In the genomic region with DNA sequence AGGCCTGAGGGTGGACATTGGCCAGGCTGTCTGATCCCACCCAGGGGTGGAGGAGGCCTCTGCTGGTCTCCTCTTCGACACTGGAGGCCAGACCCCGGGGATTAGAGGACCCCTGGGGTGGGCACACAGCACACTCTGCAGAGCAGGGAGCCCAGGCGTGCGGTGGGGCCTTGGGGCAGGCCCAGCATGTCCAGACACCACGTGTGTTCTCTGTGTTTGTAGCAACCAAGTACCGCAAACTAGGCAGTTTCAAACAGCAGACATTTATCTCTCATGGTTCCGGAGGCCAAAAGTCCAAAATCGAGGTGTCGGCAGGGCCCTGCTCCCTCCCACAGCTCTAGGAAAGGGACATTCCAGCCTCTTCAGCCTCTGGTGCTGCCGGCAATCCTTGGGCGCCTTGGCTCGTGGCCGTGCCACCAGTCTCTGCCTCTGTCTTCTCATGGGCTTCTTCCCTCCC, we compare ENCODE assay signal across 1 cellular context.
TF ChIP-seq lines count a peak whose summit lies in the region.

No MANE protein-coding gene starts in this region.

TF ChIP-seq in HepG2, 621 proteins besides CTCF, POLR2A, EP300 and RAD21 (continued from another document and continues in another):
- TF ChIP-seq, protein P1, sequence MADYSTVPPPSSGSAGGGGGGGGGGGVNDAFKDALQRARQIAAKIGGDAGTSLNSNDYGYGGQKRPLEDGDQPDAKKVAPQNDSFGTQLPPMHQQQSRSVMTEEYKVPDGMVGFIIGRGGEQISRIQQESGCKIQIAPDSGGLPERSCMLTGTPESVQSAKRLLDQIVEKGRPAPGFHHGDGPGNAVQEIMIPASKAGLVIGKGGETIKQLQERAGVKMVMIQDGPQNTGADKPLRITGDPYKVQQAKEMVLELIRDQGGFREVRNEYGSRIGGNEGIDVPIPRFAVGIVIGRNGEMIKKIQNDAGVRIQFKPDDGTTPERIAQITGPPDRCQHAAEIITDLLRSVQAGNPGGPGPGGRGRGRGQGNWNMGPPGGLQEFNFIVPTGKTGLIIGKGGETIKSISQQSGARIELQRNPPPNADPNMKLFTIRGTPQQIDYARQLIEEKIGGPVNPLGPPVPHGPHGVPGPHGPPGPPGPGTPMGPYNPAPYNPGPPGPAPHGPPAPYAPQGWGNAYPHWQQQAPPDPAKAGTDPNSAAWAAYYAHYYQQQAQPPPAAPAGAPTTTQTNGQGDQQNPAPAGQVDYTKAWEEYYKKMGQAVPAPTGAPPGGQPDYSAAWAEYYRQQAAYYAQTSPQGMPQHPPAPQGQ (CRISPR knock-in tag; IDR thresholded peaks at IDR 0.05; ENCODE audit: borderline replicate concordance) = no peak
- no peak for TF ChIP-seq NR3C1 (CRISPR knock-in tag; IDR thresholded peaks at IDR 0.05)
- no peak for TF ChIP-seq NPAS2 (CRISPR knock-in tag; IDR thresholded peaks at IDR 0.05; ENCODE audit: borderline replicate concordance)
- 0 out of 2 replicates have a peak, but pooled peaks have one; percentile 26 for TF ChIP-seq ZNF232 (CRISPR knock-in tag; IDR thresholded peaks at IDR 0.05; ENCODE audit: borderline replicate concordance)
- TF ChIP-seq, protein P2, sequence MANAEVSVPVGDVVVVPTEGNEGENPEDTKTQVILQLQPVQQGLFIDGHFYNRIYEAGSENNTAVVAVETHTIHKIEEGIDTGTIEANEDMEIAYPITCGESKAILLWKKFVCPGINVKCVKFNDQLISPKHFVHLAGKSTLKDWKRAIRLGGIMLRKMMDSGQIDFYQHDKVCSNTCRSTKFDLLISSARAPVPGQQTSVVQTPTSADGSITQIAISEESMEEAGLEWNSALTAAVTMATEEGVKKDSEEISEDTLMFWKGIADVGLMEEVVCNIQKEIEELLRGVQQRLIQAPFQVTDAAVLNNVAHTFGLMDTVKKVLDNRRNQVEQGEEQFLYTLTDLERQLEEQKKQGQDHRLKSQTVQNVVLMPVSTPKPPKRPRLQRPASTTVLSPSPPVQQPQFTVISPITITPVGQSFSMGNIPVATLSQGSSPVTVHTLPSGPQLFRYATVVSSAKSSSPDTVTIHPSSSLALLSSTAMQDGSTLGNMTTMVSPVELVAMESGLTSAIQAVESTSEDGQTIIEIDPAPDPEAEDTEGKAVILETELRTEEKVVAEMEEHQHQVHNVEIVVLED (CRISPR knock-in tag; IDR thresholded peaks at IDR 0.05; ENCODE audit: borderline replicate concordance) = no peak
- TF ChIP-seq, protein P3, sequence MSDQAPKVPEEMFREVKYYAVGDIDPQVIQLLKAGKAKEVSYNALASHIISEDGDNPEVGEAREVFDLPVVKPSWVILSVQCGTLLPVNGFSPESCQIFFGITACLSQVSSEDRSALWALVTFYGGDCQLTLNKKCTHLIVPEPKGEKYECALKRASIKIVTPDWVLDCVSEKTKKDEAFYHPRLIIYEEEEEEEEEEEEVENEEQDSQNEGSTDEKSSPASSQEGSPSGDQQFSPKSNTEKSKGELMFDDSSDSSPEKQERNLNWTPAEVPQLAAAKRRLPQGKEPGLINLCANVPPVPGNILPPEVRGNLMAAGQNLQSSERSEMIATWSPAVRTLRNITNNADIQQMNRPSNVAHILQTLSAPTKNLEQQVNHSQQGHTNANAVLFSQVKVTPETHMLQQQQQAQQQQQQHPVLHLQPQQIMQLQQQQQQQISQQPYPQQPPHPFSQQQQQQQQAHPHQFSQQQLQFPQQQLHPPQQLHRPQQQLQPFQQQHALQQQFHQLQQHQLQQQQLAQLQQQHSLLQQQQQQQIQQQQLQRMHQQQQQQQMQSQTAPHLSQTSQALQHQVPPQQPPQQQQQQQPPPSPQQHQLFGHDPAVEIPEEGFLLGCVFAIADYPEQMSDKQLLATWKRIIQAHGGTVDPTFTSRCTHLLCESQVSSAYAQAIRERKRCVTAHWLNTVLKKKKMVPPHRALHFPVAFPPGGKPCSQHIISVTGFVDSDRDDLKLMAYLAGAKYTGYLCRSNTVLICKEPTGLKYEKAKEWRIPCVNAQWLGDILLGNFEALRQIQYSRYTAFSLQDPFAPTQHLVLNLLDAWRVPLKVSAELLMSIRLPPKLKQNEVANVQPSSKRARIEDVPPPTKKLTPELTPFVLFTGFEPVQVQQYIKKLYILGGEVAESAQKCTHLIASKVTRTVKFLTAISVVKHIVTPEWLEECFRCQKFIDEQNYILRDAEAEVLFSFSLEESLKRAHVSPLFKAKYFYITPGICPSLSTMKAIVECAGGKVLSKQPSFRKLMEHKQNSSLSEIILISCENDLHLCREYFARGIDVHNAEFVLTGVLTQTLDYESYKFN (CRISPR knock-in tag; conservative IDR thresholded peaks at IDR 0.05) = peak; percentile 53; the same call in 1 of the 2 replicates
- TF ChIP-seq ZNF350 (CRISPR knock-in tag; IDR thresholded peaks at IDR 0.05; ENCODE audit: borderline replicate concordance, low read depth) = no peak
- TF ChIP-seq, protein P4, sequence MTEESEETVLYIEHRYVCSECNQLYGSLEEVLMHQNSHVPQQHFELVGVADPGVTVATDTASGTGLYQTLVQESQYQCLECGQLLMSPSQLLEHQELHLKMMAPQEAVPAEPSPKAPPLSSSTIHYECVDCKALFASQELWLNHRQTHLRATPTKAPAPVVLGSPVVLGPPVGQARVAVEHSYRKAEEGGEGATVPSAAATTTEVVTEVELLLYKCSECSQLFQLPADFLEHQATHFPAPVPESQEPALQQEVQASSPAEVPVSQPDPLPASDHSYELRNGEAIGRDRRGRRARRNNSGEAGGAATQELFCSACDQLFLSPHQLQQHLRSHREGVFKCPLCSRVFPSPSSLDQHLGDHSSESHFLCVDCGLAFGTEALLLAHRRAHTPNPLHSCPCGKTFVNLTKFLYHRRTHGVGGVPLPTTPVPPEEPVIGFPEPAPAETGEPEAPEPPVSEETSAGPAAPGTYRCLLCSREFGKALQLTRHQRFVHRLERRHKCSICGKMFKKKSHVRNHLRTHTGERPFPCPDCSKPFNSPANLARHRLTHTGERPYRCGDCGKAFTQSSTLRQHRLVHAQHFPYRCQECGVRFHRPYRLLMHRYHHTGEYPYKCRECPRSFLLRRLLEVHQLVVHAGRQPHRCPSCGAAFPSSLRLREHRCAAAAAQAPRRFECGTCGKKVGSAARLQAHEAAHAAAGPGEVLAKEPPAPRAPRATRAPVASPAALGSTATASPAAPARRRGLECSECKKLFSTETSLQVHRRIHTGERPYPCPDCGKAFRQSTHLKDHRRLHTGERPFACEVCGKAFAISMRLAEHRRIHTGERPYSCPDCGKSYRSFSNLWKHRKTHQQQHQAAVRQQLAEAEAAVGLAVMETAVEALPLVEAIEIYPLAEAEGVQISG (CRISPR knock-in tag; IDR thresholded peaks at IDR 0.05) = 0 out of 2 replicates have a peak, but pooled peaks have one; percentile 42
- peak; percentile 65 for TF ChIP-seq SALL1 (CRISPR knock-in tag; IDR thresholded peaks at IDR 0.05)
- 0 out of 2 replicates have a peak, but pooled peaks have one; percentile 28 for TF ChIP-seq RBFOX2 (IDR thresholded peaks at IDR 0.05; ENCODE audit: low read depth, low read length)
- TF ChIP-seq, protein P5, sequence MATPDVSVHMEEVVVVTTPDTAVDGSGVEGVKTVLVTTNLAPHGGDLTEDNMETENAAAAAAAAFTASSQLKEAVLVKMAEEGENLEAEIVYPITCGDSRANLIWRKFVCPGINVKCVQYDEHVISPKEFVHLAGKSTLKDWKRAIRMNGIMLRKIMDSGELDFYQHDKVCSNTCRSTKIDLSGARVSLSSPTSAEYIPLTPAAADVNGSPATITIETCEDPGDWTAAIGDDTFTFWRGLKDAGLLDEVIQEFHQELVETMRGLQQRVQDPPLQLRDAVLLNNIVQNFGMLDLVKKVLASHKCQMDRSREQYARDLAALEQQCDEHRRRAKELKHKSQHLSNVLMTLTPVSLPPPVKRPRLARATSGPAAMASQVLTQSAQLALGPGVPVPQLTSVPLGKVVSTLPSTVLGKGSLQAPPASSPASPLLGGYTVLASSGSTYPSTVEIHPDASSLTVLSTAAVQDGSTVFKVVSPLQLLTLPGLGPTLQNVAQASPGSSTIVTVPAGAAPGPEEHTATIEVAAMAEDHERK (CRISPR knock-in tag; IDR thresholded peaks at IDR 0.05; ENCODE audit: low read depth) = no peak
- no peak for TF ChIP-seq HCFC1 (IDR thresholded peaks at IDR 0.05; ENCODE audit: low read depth, low read length)
- no peak for TF ChIP-seq BHLHE40 (IDR thresholded peaks at IDR 0.05; ENCODE audit: low read length)
- TF ChIP-seq MEF2D (CRISPR knock-in tag; IDR thresholded peaks at IDR 0.05) = no peak
- TF ChIP-seq, protein P6, sequence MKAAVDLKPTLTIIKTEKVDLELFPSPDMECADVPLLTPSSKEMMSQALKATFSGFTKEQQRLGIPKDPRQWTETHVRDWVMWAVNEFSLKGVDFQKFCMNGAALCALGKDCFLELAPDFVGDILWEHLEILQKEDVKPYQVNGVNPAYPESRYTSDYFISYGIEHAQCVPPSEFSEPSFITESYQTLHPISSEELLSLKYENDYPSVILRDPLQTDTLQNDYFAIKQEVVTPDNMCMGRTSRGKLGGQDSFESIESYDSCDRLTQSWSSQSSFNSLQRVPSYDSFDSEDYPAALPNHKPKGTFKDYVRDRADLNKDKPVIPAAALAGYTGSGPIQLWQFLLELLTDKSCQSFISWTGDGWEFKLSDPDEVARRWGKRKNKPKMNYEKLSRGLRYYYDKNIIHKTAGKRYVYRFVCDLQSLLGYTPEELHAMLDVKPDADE (CRISPR knock-in tag; IDR thresholded peaks at IDR 0.05) = no peak
- peak; percentile 31; the same call in 1 of the 2 replicates for TF ChIP-seq RXRA (CRISPR knock-in tag; IDR thresholded peaks at IDR 0.05)
- no peak for TF ChIP-seq ZNF674 (CRISPR knock-in tag; IDR thresholded peaks at IDR 0.05; ENCODE audit: low read depth)
- no peak for TF ChIP-seq ZNF652 (CRISPR knock-in tag; IDR thresholded peaks at IDR 0.05; ENCODE audit: borderline replicate concordance, low read depth)
- no peak for TF ChIP-seq KDM6A (CRISPR knock-in tag; IDR thresholded peaks at IDR 0.05; ENCODE audit: low read depth)
- TF ChIP-seq SRSF1 (optimal IDR thresholded peaks at IDR 0.05; ENCODE audit: low read depth, low read length) = no peak
- TF ChIP-seq TAF1 (CRISPR knock-in tag; IDR thresholded peaks at IDR 0.05) = no peak
- no peak for TF ChIP-seq ZFP36L2 (CRISPR knock-in tag; IDR thresholded peaks at IDR 0.05)
- TF ChIP-seq ZNF225 (CRISPR knock-in tag; IDR thresholded peaks at IDR 0.05) = no peak
- no peak for TF ChIP-seq FOXJ3 (CRISPR knock-in tag; IDR thresholded peaks at IDR 0.05; ENCODE audit: borderline replicate concordance)
- TF ChIP-seq POLR2AphosphoS2 (IDR thresholded peaks at IDR 0.05; ENCODE audit: low read depth, low read length) = no peak
- no peak for TF ChIP-seq GTF2F1 (IDR thresholded peaks at IDR 0.05; ENCODE audit: low read length)
- TF ChIP-seq PHF8 (CRISPR knock-in tag; IDR thresholded peaks at IDR 0.05) = peak; percentile 49; the same call in 1 of the 2 replicates
- TF ChIP-seq GATA4 (IDR thresholded peaks at IDR 0.05; ENCODE audit: borderline replicate concordance, low read depth) = no peak
- TF ChIP-seq TOPORS (CRISPR knock-in tag; IDR thresholded peaks at IDR 0.05) = no peak
- TF ChIP-seq, protein P7, sequence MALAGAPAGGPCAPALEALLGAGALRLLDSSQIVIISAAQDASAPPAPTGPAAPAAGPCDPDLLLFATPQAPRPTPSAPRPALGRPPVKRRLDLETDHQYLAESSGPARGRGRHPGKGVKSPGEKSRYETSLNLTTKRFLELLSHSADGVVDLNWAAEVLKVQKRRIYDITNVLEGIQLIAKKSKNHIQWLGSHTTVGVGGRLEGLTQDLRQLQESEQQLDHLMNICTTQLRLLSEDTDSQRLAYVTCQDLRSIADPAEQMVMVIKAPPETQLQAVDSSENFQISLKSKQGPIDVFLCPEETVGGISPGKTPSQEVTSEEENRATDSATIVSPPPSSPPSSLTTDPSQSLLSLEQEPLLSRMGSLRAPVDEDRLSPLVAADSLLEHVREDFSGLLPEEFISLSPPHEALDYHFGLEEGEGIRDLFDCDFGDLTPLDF (CRISPR knock-in tag; IDR thresholded peaks at IDR 0.05) = no peak
- no peak for TF ChIP-seq REXO4 (CRISPR knock-in tag; IDR thresholded peaks at IDR 0.05; ENCODE audit: borderline replicate concordance)
- peak; percentile 65; the same call in 1 of the 2 replicates for TF ChIP-seq TBX2 (CRISPR knock-in tag; IDR thresholded peaks at IDR 0.05; ENCODE audit: borderline replicate concordance)
- no peak for TF ChIP-seq ZNF558 (CRISPR knock-in tag; IDR thresholded peaks at IDR 0.05; ENCODE audit: borderline replicate concordance)
- no peak for TF ChIP-seq MIER2 (CRISPR knock-in tag; IDR thresholded peaks at IDR 0.05)
- TF ChIP-seq ZNF563 (CRISPR knock-in tag; IDR thresholded peaks at IDR 0.05) = no peak
- TF ChIP-seq, protein P8, sequence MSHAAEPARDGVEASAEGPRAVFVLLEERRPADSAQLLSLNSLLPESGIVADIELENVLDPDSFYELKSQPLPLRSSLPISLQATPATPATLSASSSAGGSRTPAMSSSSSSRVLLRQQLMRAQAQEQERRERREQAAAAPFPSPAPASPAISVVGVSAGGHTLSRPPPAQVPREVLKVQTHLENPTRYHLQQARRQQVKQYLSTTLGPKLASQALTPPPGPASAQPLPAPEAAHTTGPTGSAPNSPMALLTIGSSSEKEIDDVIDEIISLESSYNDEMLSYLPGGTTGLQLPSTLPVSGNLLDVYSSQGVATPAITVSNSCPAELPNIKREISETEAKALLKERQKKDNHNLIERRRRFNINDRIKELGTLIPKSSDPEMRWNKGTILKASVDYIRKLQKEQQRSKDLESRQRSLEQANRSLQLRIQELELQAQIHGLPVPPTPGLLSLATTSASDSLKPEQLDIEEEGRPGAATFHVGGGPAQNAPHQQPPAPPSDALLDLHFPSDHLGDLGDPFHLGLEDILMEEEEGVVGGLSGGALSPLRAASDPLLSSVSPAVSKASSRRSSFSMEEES (CRISPR knock-in tag; IDR thresholded peaks at IDR 0.05) = no peak
- no peak for TF ChIP-seq NFIC (IDR thresholded peaks at IDR 0.05; ENCODE audit: low read length)
- TF ChIP-seq ZBTB3 (CRISPR knock-in tag; IDR thresholded peaks at IDR 0.05; ENCODE audit: borderline replicate concordance, low read depth) = no peak
- TF ChIP-seq, protein P9, sequence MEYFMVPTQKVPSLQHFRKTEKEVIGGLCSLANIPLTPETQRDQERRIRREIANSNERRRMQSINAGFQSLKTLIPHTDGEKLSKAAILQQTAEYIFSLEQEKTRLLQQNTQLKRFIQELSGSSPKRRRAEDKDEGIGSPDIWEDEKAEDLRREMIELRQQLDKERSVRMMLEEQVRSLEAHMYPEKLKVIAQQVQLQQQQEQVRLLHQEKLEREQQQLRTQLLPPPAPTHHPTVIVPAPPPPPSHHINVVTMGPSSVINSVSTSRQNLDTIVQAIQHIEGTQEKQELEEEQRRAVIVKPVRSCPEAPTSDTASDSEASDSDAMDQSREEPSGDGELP (IDR thresholded peaks at IDR 0.05; ENCODE audit: borderline replicate concordance, low read depth) = no peak
- TF ChIP-seq MIER3 (CRISPR knock-in tag; IDR thresholded peaks at IDR 0.05; ENCODE audit: borderline replicate concordance) = no peak
- no peak for TF ChIP-seq ZNF3 (CRISPR knock-in tag; IDR thresholded peaks at IDR 0.05)
- TF ChIP-seq, protein P10, sequence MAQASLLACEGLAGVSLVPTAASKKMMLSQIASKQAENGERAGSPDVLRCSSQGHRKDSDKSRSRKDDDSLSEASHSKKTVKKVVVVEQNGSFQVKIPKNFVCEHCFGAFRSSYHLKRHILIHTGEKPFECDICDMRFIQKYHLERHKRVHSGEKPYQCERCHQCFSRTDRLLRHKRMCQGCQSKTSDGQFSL (CRISPR knock-in tag; IDR thresholded peaks at IDR 0.05) = no peak
- no peak for TF ChIP-seq ZNF17 (CRISPR knock-in tag; IDR thresholded peaks at IDR 0.05)
- TF ChIP-seq HNF4G (IDR thresholded peaks at IDR 0.05; ENCODE audit: borderline replicate concordance, low read depth, low read length) = no peak
- no peak for TF ChIP-seq HNF4G (CRISPR knock-in tag; IDR thresholded peaks at IDR 0.05; ENCODE audit: borderline replicate concordance, low read depth)
- TF ChIP-seq HMG20A (CRISPR knock-in tag; IDR thresholded peaks at IDR 0.05; ENCODE audit: borderline replicate concordance) = no peak
- TF ChIP-seq ZNF331 (CRISPR knock-in tag; IDR thresholded peaks at IDR 0.05) = no peak
- no peak for TF ChIP-seq NKX3-1 (CRISPR knock-in tag; IDR thresholded peaks at IDR 0.05)
